Comparison of ENCODE assay signal across 13 cellular contexts in the genomic region with DNA sequence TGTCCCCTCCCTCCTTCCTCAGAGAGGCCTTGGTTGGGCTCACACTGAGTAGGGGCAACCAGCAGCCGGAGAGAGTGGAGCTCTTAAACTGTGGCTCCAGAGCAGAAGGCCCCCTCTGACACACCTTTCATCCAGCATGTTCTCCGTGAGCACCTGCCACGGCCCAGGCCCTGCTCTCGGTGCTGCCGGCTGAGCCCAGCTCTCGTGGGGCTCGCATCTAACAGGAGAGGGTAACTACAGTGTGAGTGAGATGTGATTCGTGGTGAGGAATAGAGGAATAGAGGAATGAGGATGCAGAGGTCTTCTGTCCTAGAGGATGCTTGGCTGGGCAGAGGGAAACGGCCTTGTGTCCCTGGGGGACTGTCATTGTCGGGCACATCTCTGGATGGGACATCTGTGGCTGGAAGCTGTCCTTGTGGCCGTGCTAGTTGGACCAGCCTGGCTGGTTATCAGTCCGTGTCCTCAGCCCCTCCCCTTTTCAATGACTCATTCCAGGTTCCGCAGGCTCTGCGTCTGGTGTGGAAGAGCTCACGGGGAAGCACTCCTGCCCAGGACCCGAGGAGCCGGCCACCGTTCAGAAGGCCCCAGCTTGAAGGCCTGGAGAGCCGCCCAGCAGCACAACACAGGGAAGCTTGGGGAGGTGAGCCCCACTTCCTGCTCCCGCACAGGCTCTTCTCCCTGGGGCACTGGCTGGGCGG. TPM values are rescaled to one million over a fixed set of nuclear protein-coding genes. Genes with fewer than 3 reads are reported as not detected.
DNase-seq lines count a peak whose midpoint lies in the region; ATAC-seq and TF ChIP-seq lines count a peak whose summit lies in the region.
"Had no signal": no experiment of that assay in that cellular context is flagged by ENCODE, and none has a peak within 500 bp of the region (broad histone marks: within the 10 kb centered on the region; RNA-seq: fewer than 3 reads in every experiment).

No MANE protein-coding gene starts in this region.

- DNase-seq in activated naive CD8-positive, alpha-beta T cell treated with anti-CD3 and anti-CD28 coated beads, Interleukin-2, amount 50 U/mL, for 24 hours = no peak
- DNase-seq in activated naive CD8-positive, alpha-beta T cell treated with anti-CD3 and anti-CD28 coated beads for 36 hours = no peak
- peak; percentile 67 to 87 (median 81) for DNase-seq in adrenal gland
- peak; percentile 88 for DNase-seq in hepatocyte (ENCODE audit: low spot score)
- DNase-seq in transverse colon = peak; percentile 42
- no peak for DNase-seq in activated naive CD4-positive, alpha-beta T cell (lab: John Stamatoyannopoulos, UW)
- no peak for DNase-seq in DMS79 treated with DMSO at 0.1 percent for 48 hours (lab: John Stamatoyannopoulos, UW)
- DNase-seq: activated T-cell treated with anti-CD3 and anti-CD28 coated beads, Interleukin-2, amount 50 U/mL, for 72 hours; AML-193; Kasumi-1; RPMI8226; stimulated activated CD4-positive, alpha-beta T cell treated with anti-CD3 and anti-CD28 coated beads, Interleukin-4, amount 100 ng/mL, for 4 hours had no signal

- peak overlapping the region; percentile 49 for H3K27ac Mint-ChIP-seq in activated naive CD8-positive, alpha-beta T cell treated with anti-CD3 and anti-CD28 coated beads, Interleukin-2, amount 50 U/mL, for 24 hours
- no peak overlapping the region for H3K27ac Mint-ChIP-seq in activated naive CD8-positive, alpha-beta T cell treated with anti-CD3 and anti-CD28 coated beads for 36 hours
- H3K27ac Mint-ChIP-seq: activated T-cell treated with anti-CD3 and anti-CD28 coated beads, Interleukin-2, amount 50 U/mL, for 72 hours had no signal

- no peaks in the 10 kb centered on the region for H3K9me2 ChIP-seq in hepatocyte (replicated peaks; ENCODE audit: insufficient read depth)

- no peak for TF ChIP-seq CTCF in adrenal gland (IDR thresholded peaks at IDR 0.05)
- no peak for TF ChIP-seq CTCF in hepatocyte (IDR thresholded peaks at IDR 0.05; ENCODE audit: poor library complexity)
- no peak for TF ChIP-seq CTCF in transverse colon (IDR thresholded peaks at IDR 0.05)

- no peak overlapping the region for H2AFZ ChIP-seq in hepatocyte

- H3K9me3 ChIP-seq in adrenal gland (replicated peaks in 1 of 3) = no peaks in the 10 kb centered on the region
- H3K9me3 ChIP-seq in hepatocyte (ENCODE audit: low read depth) = no peaks in the 10 kb centered on the region
- H3K9me3 ChIP-seq in transverse colon = no peaks in the 10 kb centered on the region

- H3K36me3 Mint-ChIP-seq in activated naive CD8-positive, alpha-beta T cell treated with anti-CD3 and anti-CD28 coated beads, Interleukin-2, amount 50 U/mL, for 24 hours (ENCODE audit: low read depth) = peaks cover 4% of the 10 kb centered on the region
- peaks cover 8% of the 10 kb centered on the region for H3K36me3 Mint-ChIP-seq in activated naive CD8-positive, alpha-beta T cell treated with anti-CD3 and anti-CD28 coated beads for 36 hours

- H3K4me3 ChIP-seq in adrenal gland (no peak overlapping the region), hepatocyte (no peak overlapping the region), transverse colon (no peak overlapping the region)

- no peaks in the 10 kb centered on the region for H3K27me3 Mint-ChIP-seq in activated naive CD8-positive, alpha-beta T cell treated with anti-CD3 and anti-CD28 coated beads, Interleukin-2, amount 50 U/mL, for 24 hours
- no peaks in the 10 kb centered on the region for H3K27me3 Mint-ChIP-seq in activated naive CD8-positive, alpha-beta T cell treated with anti-CD3 and anti-CD28 coated beads for 36 hours

- H3K9me3 Mint-ChIP-seq in activated naive CD8-positive, alpha-beta T cell treated with anti-CD3 and anti-CD28 coated beads, Interleukin-2, amount 50 U/mL, for 24 hours = no peaks in the 10 kb centered on the region
- H3K9me3 Mint-ChIP-seq in activated naive CD8-positive, alpha-beta T cell treated with anti-CD3 and anti-CD28 coated beads for 36 hours = peaks cover 1% of the 10 kb centered on the region

- peaks cover 14% of the 10 kb centered on the region for H3K4me1 Mint-ChIP-seq in activated naive CD8-positive, alpha-beta T cell treated with anti-CD3 and anti-CD28 coated beads, Interleukin-2, amount 50 U/mL, for 24 hours
- peaks cover 13% of the 10 kb centered on the region for H3K4me1 Mint-ChIP-seq in activated naive CD8-positive, alpha-beta T cell treated with anti-CD3 and anti-CD28 coated beads for 36 hours

- H4K20me1 ChIP-seq in hepatocyte (ENCODE audit: insufficient read depth, poor library complexity, severe bottlenecking) = no peaks in the 10 kb centered on the region

- intact Hi-C loops in adrenal gland (cut with DNase I) (no loop called here), transverse colon (cut with DNase I; ENCODE audit: low total_unique reads) (no loop called here)

- no peak for ATAC-seq in activated naive CD8-positive, alpha-beta T cell treated with anti-CD3 and anti-CD28 coated beads, Interleukin-2, amount 50 U/mL, for 24 hours
- no peak for ATAC-seq in HG03442 (IDR thresholded peaks at IDR 0.05; ENCODE audit: unreplicated experiment)
- ATAC-seq: activated T-cell treated with anti-CD3 and anti-CD28 coated beads, Interleukin-2, amount 50 U/mL, for 72 hours had no signal

- H3K4me1 ChIP-seq in adrenal gland (replicated peaks in 1 of 2) (peaks cover 0 to 7% of the 10 kb centered on the region in 2 donors), hepatocyte (ENCODE audit: insufficient read depth) (peaks cover 73% of the 10 kb centered on the region), transverse colon (peaks cover 3 to 47% (median 30%) of the 10 kb centered on the region in 4 donors)

- H3K27ac ChIP-seq in adrenal gland = peak overlapping the region in 1 of 5 donors; percentile 41
- peak overlapping the region; percentile 96 for H3K27ac ChIP-seq in hepatocyte
- no peak overlapping the region for H3K27ac ChIP-seq in transverse colon

- in situ Hi-C loops in transverse colon (cut with MboI; ENCODE audit: low pct_ligation_motif_present in 1 of 4, low pct_unique_long_range_greater_than_20kb in 1 of 4, low sequenced_read_pairs in 3 of 4) = no loop called here

- H3K4me2 ChIP-seq in hepatocyte = peak overlapping the region; percentile 71

- no peaks in the 10 kb centered on the region for H3K36me3 ChIP-seq in adrenal gland (replicated peaks in 1 of 2)
- no peaks in the 10 kb centered on the region for H3K36me3 ChIP-seq in hepatocyte (replicated peaks; ENCODE audit: insufficient read depth, low read depth)
- H3K36me3 ChIP-seq in transverse colon = no peaks in the 10 kb centered on the region

- no peak overlapping the region for H3K4me3 Mint-ChIP-seq in activated naive CD8-positive, alpha-beta T cell treated with anti-CD3 and anti-CD28 coated beads, Interleukin-2, amount 50 U/mL, for 24 hours
- no peak overlapping the region for H3K4me3 Mint-ChIP-seq in activated naive CD8-positive, alpha-beta T cell treated with anti-CD3 and anti-CD28 coated beads for 36 hours
- H3K4me3 Mint-ChIP-seq: activated T-cell treated with anti-CD3 and anti-CD28 coated beads, Interleukin-2, amount 50 U/mL, for 72 hours had no signal

- TF ChIP-seq POLR2A in adrenal gland (IDR thresholded peaks at IDR 0.05) (no peak), transverse colon (IDR thresholded peaks at IDR 0.05) (no peak)

- H3K79me2 ChIP-seq in hepatocyte = peaks cover 43% of the 10 kb centered on the region

- H3K27me3 ChIP-seq in adrenal gland = no peaks in the 10 kb centered on the region
- H3K27me3 ChIP-seq in hepatocyte = no peaks in the 10 kb centered on the region
- H3K27me3 ChIP-seq in transverse colon = no peaks in the 10 kb centered on the region

- TF ChIP-seq EP300 in transverse colon (IDR thresholded peaks at IDR 0.05; ENCODE audit: low read depth) = no peak

- 40 to 59% (median 53%) methylated on average over 14 to 21 of the region's 21 CpGs for WGBS in adrenal gland, 4 donors
- 49% methylated on average over 21 of the region's 21 CpGs for WGBS in hepatocyte (ENCODE audit: low lambda C conversion rate, missing lambda C conversion rate)
- WGBS in transverse colon (ENCODE audit: low coverage in 1 of 2), 2 donors = 70 to 81% methylated on average over 4 to 18 of the region's 21 CpGs

RNA-seq across cellular contexts. Expression of a gene that starts 11.9 kb away (rescaled TPM):
- total RNA-seq in activated naive CD8-positive, alpha-beta T cell treated with anti-CD3 and anti-CD28 coated beads for 36 hours = 1 to 10 TPM; 4.6 to 5.8 TPM
- total RNA-seq in adrenal gland (10 to 100 TPM in 4 of 8 donors, 1 to 10 TPM in 4; 3.1 to 21.1 (median 10.9) TPM), hepatocyte (284 and 295 TPM in 2 replicates), transverse colon (100 to 1,000 TPM in 1 of 4 donors, 10 to 100 TPM in 3; 27.3 to 139 (median 36.5) TPM)
- polyA plus RNA-seq in adrenal gland (10 to 100 TPM in 1 of 3 donors, 1 to 10 TPM in 2; 3.4 to 35.1 (median 6.0) TPM), hepatocyte (332 and 337 TPM in 2 replicates)

RNA-seq across cellular contexts. Expression of a gene that starts 31.1 kb away (rescaled TPM):
- total RNA-seq in activated naive CD8-positive, alpha-beta T cell treated with anti-CD3 and anti-CD28 coated beads for 36 hours = 1 to 10 TPM; 9.1 to 9.3 TPM
- 1 to 10 TPM; 1.7 to 8.0 (median 4.4) TPM for total RNA-seq in adrenal gland
- 1 to 10 TPM; 2.4 to 8.2 (median 2.9) TPM for polyA plus RNA-seq in adrenal gland
- 3.5 and 4.6 TPM in 2 replicates for total RNA-seq in hepatocyte
- 1.9 and 3.4 TPM in 2 replicates for polyA plus RNA-seq in hepatocyte
- total RNA-seq in transverse colon = 10 to 100 TPM in 1 of 4 donors, 1 to 10 TPM in 3; 3.0 to 11.5 (median 4.9) TPM

Comparison
In these comparisons a context has a peak if more than half of its experiments do, and no peak if none do; other contexts are left out.
1. DNase-seq: peak in adrenal gland (7 of 7), hepatocyte (single experiment) and transverse colon (single experiment); none in activated naive CD8-positive, alpha-beta T cell treated with anti-CD3 and anti-CD28 coated beads, Interleukin-2, amount 50 U/mL, for 24 hours (single experiment), activated naive CD8-positive, alpha-beta T cell treated with anti-CD3 and anti-CD28 coated beads for 36 hours (single experiment), activated naive CD4-positive, alpha-beta T cell (0 of 4) and DMS79 treated with DMSO at 0.1 percent for 48 hours (single experiment).